ENCODE assay signal across 21 cellular contexts in genomic region chr10:25531662-25532061, GRCh38.
DNase-seq lines count a peak whose midpoint lies in the region; ATAC-seq, FAIRE-seq and TF ChIP-seq lines count a peak whose summit lies in the region.
"Had no signal": no experiment of that assay in that cellular context is flagged by ENCODE, and none has a peak within 500 bp of the region (broad histone marks: within the 10 kb centered on the region; RNA-seq: fewer than 3 reads in every experiment).

No MANE protein-coding gene starts in this region.

- no peaks in the 10 kb centered on the region for H3K27me3 ChIP-seq in mesenchymal stem cell (ENCODE audit: control insufficient read depth in 1 of 2, insufficient read depth in 1 of 2, low read length in 2 of 2)
- H3K27me3 ChIP-seq in uterus = no peaks in the 10 kb centered on the region
- no peaks in the 10 kb centered on the region for H3K27me3 ChIP-seq in HepG2 (ENCODE audit: control insufficient read depth in 1 of 2, insufficient read depth in 2 of 2, low read length in 2 of 2)
- H3K27me3 ChIP-seq: BLaER1 had no signal

- H2BK120ac ChIP-seq in mesenchymal stem cell (ENCODE audit: low read depth, low read length) = no peak overlapping the region

- no peak overlapping the region for H3K14ac ChIP-seq in mesenchymal stem cell (ENCODE audit: low read length in 2 of 2)

- H3K27ac Mint-ChIP-seq in activated naive CD4-positive, alpha-beta T cell treated with anti-CD3 and anti-CD28 coated beads for 36 hours = no peak overlapping the region
- H3K27ac Mint-ChIP-seq: CD14-positive monocyte; CD4-positive, alpha-beta memory T cell; GM23338 had no signal

- H3K4ac ChIP-seq in mesenchymal stem cell (ENCODE audit: low read depth in 1 of 2, low read length in 2 of 2) = no peak overlapping the region

- H2BK5ac ChIP-seq in mesenchymal stem cell (ENCODE audit: low read depth, low read length, poor library complexity, severe bottlenecking) = no peak overlapping the region

- no peak overlapping the region for H3K9ac ChIP-seq in mesenchymal stem cell (ENCODE audit: low read length)
- no peak overlapping the region for H3K9ac ChIP-seq in HepG2 (ENCODE audit: insufficient read depth, low read depth, low read length)
- H3K9ac ChIP-seq: BLaER1 had no signal

- H4K8ac ChIP-seq in mesenchymal stem cell (ENCODE audit: low read length) = no peak overlapping the region

- POLR2A ChIA-PET in HepG2 (lab: Yijun Ruan, JAX) = no interaction called here

- peaks cover 2% of the 10 kb centered on the region for H3K9me3 Mint-ChIP-seq in activated naive CD4-positive, alpha-beta T cell treated with anti-CD3 and anti-CD28 coated beads for 36 hours
- H3K9me3 Mint-ChIP-seq: GM23338 had no signal

- no peaks in the 10 kb centered on the region for H4K20me1 ChIP-seq in HepG2 (ENCODE audit: insufficient read depth, low read length)
- H4K20me1 ChIP-seq: BLaER1 had no signal

- H3K79me1 ChIP-seq in mesenchymal stem cell (replicated peaks; ENCODE audit: low read length, poor library complexity, severe bottlenecking) = no peaks in the 10 kb centered on the region

- H3K27me3 Mint-ChIP-seq in activated naive CD4-positive, alpha-beta T cell treated with anti-CD3 and anti-CD28 coated beads for 36 hours (ENCODE audit: low read depth) = no peaks in the 10 kb centered on the region
- H3K27me3 Mint-ChIP-seq: CD4-positive, alpha-beta memory T cell had no signal

- no peak overlapping the region for H4K91ac ChIP-seq in mesenchymal stem cell (ENCODE audit: low read length)

- no peak overlapping the region for H2BK12ac ChIP-seq in mesenchymal stem cell (ENCODE audit: low read length in 2 of 2)

- no peaks in the 10 kb centered on the region for H3K4me1 Mint-ChIP-seq in activated naive CD4-positive, alpha-beta T cell treated with anti-CD3 and anti-CD28 coated beads for 36 hours (ENCODE audit: low read depth)
- H3K4me1 Mint-ChIP-seq: CD14-positive monocyte; CD4-positive, alpha-beta memory T cell had no signal

- TF ChIP-seq EP300 in HepG2 (IDR thresholded peaks at IDR 0.05; ENCODE audit: low read depth in 2 of 2, low read length in 2 of 2) (no peak), HepG2 (CRISPR knock-in tag; IDR thresholded peaks at IDR 0.05; ENCODE audit: borderline replicate concordance) (no peak)

- H2AK5ac ChIP-seq in mesenchymal stem cell (ENCODE audit: low read length, severe bottlenecking) = no peak overlapping the region

- no peak overlapping the region for H3K23ac ChIP-seq in mesenchymal stem cell (ENCODE audit: low read length in 2 of 2)

- H2BK15ac ChIP-seq in mesenchymal stem cell (ENCODE audit: low read depth, poor library complexity, severe bottlenecking) = no peak overlapping the region

- FAIRE-seq in HepG2 (lab: Jason Lieb, UNC) = no peak
- FAIRE-seq: GM12892, GM18507, H54, HTR-8/SVneo had no signal

- H3K9me3 ChIP-seq in mesenchymal stem cell (ENCODE audit: control insufficient read depth, low read length) = no peaks in the 10 kb centered on the region
- H3K9me3 ChIP-seq in uterus = no peaks in the 10 kb centered on the region
- H3K9me3 ChIP-seq in HepG2 (ENCODE audit: low read length) = no peaks in the 10 kb centered on the region
- H3K9me3 ChIP-seq: BLaER1 had no signal

- TF ChIP-seq POLR2A in uterus (IDR thresholded peaks at IDR 0.05) (no peak), HepG2 (IDR thresholded peaks at IDR 0.05; ENCODE audit: insufficient read depth in 1 of 2, low read depth in 2 of 2, low read length in 2 of 2) (no peak)

- no peaks in the 10 kb centered on the region for H3K36me3 Mint-ChIP-seq in activated naive CD4-positive, alpha-beta T cell treated with anti-CD3 and anti-CD28 coated beads for 36 hours (ENCODE audit: low read depth)
- H3K36me3 Mint-ChIP-seq: CD14-positive monocyte; CD4-positive, alpha-beta memory T cell had no signal

- CTCF ChIA-PET in activated naive CD4-positive, alpha-beta T cell treated with anti-CD3 and anti-CD28 coated beads for 36 hours (lab: Charles Lee) = no interaction called here
- CTCF ChIA-PET in HepG2 (lab: Yijun Ruan, JAX; ENCODE audit: low intra/inter-chr PET ratio, low total read pairs) = no interaction called here

- H3K18ac ChIP-seq in mesenchymal stem cell (ENCODE audit: low read depth in 1 of 2, low read length in 2 of 2) = no peak overlapping the region

- H3K27ac ChIP-seq in mesenchymal stem cell (ENCODE audit: low read length, poor library complexity, severe bottlenecking) = no peak overlapping the region
- no peak overlapping the region for H3K27ac ChIP-seq in uterus
- H3K27ac ChIP-seq in HepG2 (ENCODE audit: extremely low read length, insufficient read depth, low read length) = no peak overlapping the region
- H3K27ac ChIP-seq: 22Rv1, BLaER1 had no signal

- in situ Hi-C loops in HepG2 (cut with HindIII; ENCODE audit: extremely low pct_ligation_motif_present, low pct_unique_long_range_greater_than_20kb) = no loop called here

- H3K4me2 ChIP-seq in mesenchymal stem cell (ENCODE audit: low read length, poor library complexity, severe bottlenecking) (no peak overlapping the region), HepG2 (ENCODE audit: low read depth, low read length) (no peak overlapping the region)
- H3K4me2 ChIP-seq: BLaER1, GM23338 had no signal

- H2AFZ ChIP-seq in mesenchymal stem cell (ENCODE audit: low read depth, low read length) (no peak overlapping the region), HepG2 (ENCODE audit: low read length) (no peak overlapping the region)
- H2AFZ ChIP-seq: GM23338 had no signal

- intact Hi-C loops in uterus (cut with DNase I; ENCODE audit: low total_unique reads) (no loop called here), HepG2 (cut with micrococcal nuclease; ENCODE audit: unreplicated experiment) (no loop called here)
- intact Hi-C loops in activated naive CD4-positive, alpha-beta T cell treated with anti-CD3 and anti-CD28 coated beads for 36 hours (cut with micrococcal nuclease) = no loop called here

- H3K36me3 ChIP-seq in mesenchymal stem cell (ENCODE audit: control insufficient read depth in 1 of 2, insufficient read depth in 2 of 2, low read depth in 1 of 2, low read length in 2 of 2) (no peaks in the 10 kb centered on the region), uterus (no peaks in the 10 kb centered on the region), HepG2 (replicated peaks in 1 of 2; ENCODE audit: control insufficient read depth in 1 of 2, insufficient read depth in 2 of 2, low read length in 2 of 2) (no peaks in the 10 kb centered on the region)
- H3K36me3 ChIP-seq: BLaER1 had no signal

- H3K4me1 ChIP-seq in mesenchymal stem cell (ENCODE audit: control insufficient read depth, insufficient read depth, low read depth, low read length) = no peaks in the 10 kb centered on the region
- no peaks in the 10 kb centered on the region for H3K4me1 ChIP-seq in uterus
- H3K4me1 ChIP-seq in HepG2 (ENCODE audit: insufficient read depth, low read length) = no peaks in the 10 kb centered on the region
- H3K4me1 ChIP-seq: BLaER1 had no signal

- BruUV-seq in HepG2 (replicated peaks; lab: Mats Ljungman, UMichigan) = no TSS peak

- TF ChIP-seq CTCF in uterus (IDR thresholded peaks at IDR 0.05) = no peak
- TF ChIP-seq CTCF in HepG2 (CRISPR knock-in tag; IDR thresholded peaks at IDR 0.05) = no peak

- TF ChIP-seq RAD21 in HepG2 (CRISPR knock-in tag; IDR thresholded peaks at IDR 0.05) = no peak

- 72% methylated on average over 2 of the region's 3 CpGs for WGBS in mesenchymal stem cell
- 12% methylated on average over 3 of the region's 3 CpGs for WGBS in HepG2 (ENCODE audit: low lambda C conversion rate)

- DNase-seq in A172 (ENCODE audit: low spot score) = peak; percentile 16
- peak; percentile 4 for DNase-seq in NCI-H69 (lab: John Stamatoyannopoulos, UW)
- peak; percentile 1 for DNase-seq in mesenchymal stem cell
- DNase-seq in putamen (ENCODE audit: low spot score) = peak; percentile 26
- no peak for DNase-seq in SKM-1 treated with dmso at 0.1 percent for 144 hours (lab: John Stamatoyannopoulos, UW; ENCODE audit: unreplicated experiment)
- no peak for DNase-seq in uterus
- DNase-seq in activated naive CD4-positive, alpha-beta T cell treated with anti-CD3 and anti-CD28 coated beads for 36 hours = no peak
- no peak for DNase-seq in HepG2 (ENCODE audit: low spot score)
- DNase-seq: CD4-positive, alpha-beta memory T cell; DMS153; DMS79; GDM1; HCEC 1CT had no signal

- no peak overlapping the region for H3K4me3 Mint-ChIP-seq in activated naive CD4-positive, alpha-beta T cell treated with anti-CD3 and anti-CD28 coated beads for 36 hours
- H3K4me3 Mint-ChIP-seq: CD14-positive monocyte; CD4-positive, alpha-beta memory T cell; GM23338 had no signal

- H3K4me3 ChIP-seq in mesenchymal stem cell (ENCODE audit: insufficient read depth in 1 of 2, low read depth in 1 of 2, low read length in 2 of 2) (no peak overlapping the region), uterus (no peak overlapping the region), HepG2 (replicated peaks in 1 of 3; ENCODE audit: insufficient read depth in 1 of 3, low read depth in 2 of 3, low read length in 3 of 3) (no peak overlapping the region)
- H3K4me3 ChIP-seq: BLaER1, GM23338 had no signal

- no peak for ATAC-seq in HepG2
- ATAC-seq: GM23338 had no signal

- H3K79me2 ChIP-seq in HepG2 (ENCODE audit: insufficient read depth, low read length) = no peaks in the 10 kb centered on the region

TF ChIP-seq in HepG2, 621 proteins besides CTCF, POLR2A, EP300 and RAD21:
- TF ChIP-seq ZNF543 (CRISPR knock-in tag; IDR thresholded peaks at IDR 0.05) (no peak), CAMTA2 (CRISPR knock-in tag; IDR thresholded peaks at IDR 0.05; ENCODE audit: borderline replicate concordance) (no peak), TOPORS (CRISPR knock-in tag; IDR thresholded peaks at IDR 0.05) (no peak), JUND (CRISPR knock-in tag; IDR thresholded peaks at IDR 0.05) (no peak)

Comparison
In these comparisons a context has a peak if more than half of its experiments do, and no peak if none do; other contexts are left out.
1. DNase-seq: peak in A172 (single experiment), NCI-H69 (single experiment), mesenchymal stem cell (single experiment) and putamen (single experiment); none in SKM-1 treated with dmso at 0.1 percent for 144 hours (single experiment), uterus (0 of 2), activated naive CD4-positive, alpha-beta T cell treated with anti-CD3 and anti-CD28 coated beads for 36 hours (single experiment) and HepG2 (single experiment).